ENCODE assay signal across 30 cellular contexts in the genomic region with DNA sequence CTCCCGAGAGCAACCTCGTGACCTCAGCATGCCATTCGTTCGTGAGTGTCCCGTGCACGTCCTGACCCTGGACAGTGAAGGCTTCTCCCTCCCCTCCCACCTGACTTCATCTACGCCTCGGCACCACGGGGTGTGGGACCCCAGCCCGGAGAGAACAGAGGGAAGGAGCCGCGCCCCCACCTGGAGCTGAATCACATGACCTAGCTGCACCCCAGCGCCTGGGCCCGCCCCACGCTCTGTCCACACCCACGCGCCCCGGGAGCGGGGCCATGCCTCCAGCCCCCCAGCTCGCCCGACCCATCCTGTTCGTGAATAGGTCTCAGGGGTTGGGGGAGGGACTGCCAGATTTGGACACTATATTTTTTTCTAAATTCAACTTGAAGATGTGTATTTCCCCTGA. TPM values are rescaled to one million over a fixed set of nuclear protein-coding genes. Genes with fewer than 3 reads are reported as not detected.
"Had no signal": no experiment of that assay in that cellular context is flagged by ENCODE, and none has a peak within 500 bp of the region (broad histone marks: within the 10 kb centered on the region; RNA-seq: fewer than 3 reads in every experiment).

No MANE protein-coding gene starts in this region.

- H3K27me3 Mint-ChIP-seq: activated CD4-positive, alpha-beta memory T cell treated with anti-CD3 and anti-CD28 coated beads, Interleukin-2, amount 10 ng/mL, durations not matched to agents 7 days and 5 days; activated CD4-positive, alpha-beta T cell treated with anti-CD3 and anti-CD28 coated beads, Interleukin-2, amount 10 ng/mL, durations not matched to agents 7 days and 5 days; activated naive CD4-positive, alpha-beta T cell treated with anti-CD3 and anti-CD28 coated beads, Interleukin-2, amount 50 U/mL, for 24 hours; activated naive CD8-positive, alpha-beta T cell treated with anti-CD3 and anti-CD28 coated beads, Interleukin-2, amount 50 U/mL, for 24 hours; activated T-cell treated with anti-CD3 and anti-CD28 coated beads, Interleukin-2, amount 50 U/mL, for 24 hours had no signal

- H3K9me3 ChIP-seq: breast epithelium, esophagus muscularis mucosa, heart left ventricle, right atrium auricular region, stomach, thyroid gland, upper lobe of right lung had no signal

- H3K27me3 ChIP-seq: breast epithelium, esophagus muscularis mucosa, foreskin keratinocyte, heart left ventricle, right atrium auricular region, stomach, thyroid gland, upper lobe of right lung had no signal

- H3K4me3 Mint-ChIP-seq: activated CD4-positive, alpha-beta memory T cell treated with anti-CD3 and anti-CD28 coated beads, Interleukin-2, amount 10 ng/mL, durations not matched to agents 7 days and 5 days; activated CD4-positive, alpha-beta T cell treated with anti-CD3 and anti-CD28 coated beads, Interleukin-2, amount 10 ng/mL, durations not matched to agents 7 days and 5 days; activated naive CD4-positive, alpha-beta T cell treated with anti-CD3 and anti-CD28 coated beads, Interleukin-2, amount 50 U/mL, for 24 hours; activated naive CD8-positive, alpha-beta T cell treated with anti-CD3 and anti-CD28 coated beads, Interleukin-2, amount 50 U/mL, for 24 hours; activated T-cell treated with anti-CD3 and anti-CD28 coated beads, Interleukin-2, amount 50 U/mL, for 24 hours; dendritic cell treated with granulocyte-macrophage colony-stimulating factor and Interleukin-4, amounts not matched to agents 40 ng/mL and 50 ng/mL, for 4 days; endodermal cell; T-helper 1 cell treated with Interleukin-12 subunit alpha and Interleukin-12 subunit beta and Interleukin-4 antibody, amounts not matched to agents 30 μg/mL and 1 μg/mL, for 36 hours had no signal

- H3K9me3 Mint-ChIP-seq: activated CD4-positive, alpha-beta memory T cell treated with anti-CD3 and anti-CD28 coated beads, Interleukin-2, amount 10 ng/mL, durations not matched to agents 7 days and 5 days; activated CD4-positive, alpha-beta T cell treated with anti-CD3 and anti-CD28 coated beads, Interleukin-2, amount 10 ng/mL, durations not matched to agents 7 days and 5 days; activated naive CD4-positive, alpha-beta T cell treated with anti-CD3 and anti-CD28 coated beads, Interleukin-2, amount 50 U/mL, for 24 hours; activated naive CD8-positive, alpha-beta T cell treated with anti-CD3 and anti-CD28 coated beads, Interleukin-2, amount 50 U/mL, for 24 hours; activated T-cell treated with anti-CD3 and anti-CD28 coated beads, Interleukin-2, amount 50 U/mL, for 24 hours; dendritic cell treated with granulocyte-macrophage colony-stimulating factor and Interleukin-4, amounts not matched to agents 40 ng/mL and 50 ng/mL, for 4 days; endodermal cell; T-helper 1 cell treated with Interleukin-12 subunit alpha and Interleukin-12 subunit beta and Interleukin-4 antibody, amounts not matched to agents 30 μg/mL and 1 μg/mL, for 36 hours had no signal

- H3K4me3 ChIP-seq: breast epithelium, esophagus muscularis mucosa, heart left ventricle, lung, right atrium auricular region, stomach, thyroid gland, upper lobe of right lung had no signal

- H3K36me3 Mint-ChIP-seq: activated naive CD4-positive, alpha-beta T cell treated with anti-CD3 and anti-CD28 coated beads, Interleukin-2, amount 50 U/mL, for 24 hours had no signal

- H3K4me1 Mint-ChIP-seq: activated CD4-positive, alpha-beta memory T cell treated with anti-CD3 and anti-CD28 coated beads, Interleukin-2, amount 10 ng/mL, durations not matched to agents 7 days and 5 days; activated CD4-positive, alpha-beta T cell treated with anti-CD3 and anti-CD28 coated beads, Interleukin-2, amount 10 ng/mL, durations not matched to agents 7 days and 5 days; activated naive CD4-positive, alpha-beta T cell treated with anti-CD3 and anti-CD28 coated beads, Interleukin-2, amount 50 U/mL, for 24 hours; activated naive CD8-positive, alpha-beta T cell treated with anti-CD3 and anti-CD28 coated beads, Interleukin-2, amount 50 U/mL, for 24 hours; endodermal cell had no signal

- ATAC-seq: activated naive CD8-positive, alpha-beta T cell treated with anti-CD3 and anti-CD28 coated beads, Interleukin-2, amount 50 U/mL, for 24 hours; foreskin keratinocyte; left lobe of liver; upper lobe of right lung had no signal

- H3K4me1 ChIP-seq: breast epithelium, foreskin keratinocyte, heart left ventricle, right atrium auricular region, stomach, thyroid gland, upper lobe of right lung had no signal

- H3K27ac ChIP-seq: breast epithelium, esophagus muscularis mucosa, foreskin keratinocyte, heart left ventricle, right atrium auricular region, stomach, thyroid gland, upper lobe of right lung had no signal

- H3K36me3 ChIP-seq: breast epithelium, thyroid gland had no signal

- H3K27ac Mint-ChIP-seq: activated CD4-positive, alpha-beta memory T cell treated with anti-CD3 and anti-CD28 coated beads, Interleukin-2, amount 10 ng/mL, durations not matched to agents 7 days and 5 days; activated CD4-positive, alpha-beta T cell treated with anti-CD3 and anti-CD28 coated beads, Interleukin-2, amount 10 ng/mL, durations not matched to agents 7 days and 5 days; activated naive CD4-positive, alpha-beta T cell treated with anti-CD3 and anti-CD28 coated beads, Interleukin-2, amount 50 U/mL, for 24 hours; activated naive CD8-positive, alpha-beta T cell treated with anti-CD3 and anti-CD28 coated beads, Interleukin-2, amount 50 U/mL, for 24 hours; activated T-cell treated with anti-CD3 and anti-CD28 coated beads, Interleukin-2, amount 50 U/mL, for 24 hours; dendritic cell treated with granulocyte-macrophage colony-stimulating factor and Interleukin-4, amounts not matched to agents 40 ng/mL and 50 ng/mL, for 4 days; endodermal cell; T-helper 1 cell treated with Interleukin-12 subunit alpha and Interleukin-12 subunit beta and Interleukin-4 antibody, amounts not matched to agents 30 μg/mL and 1 μg/mL, for 36 hours had no signal

- DNase-seq: activated CD4-positive, alpha-beta memory T cell treated with anti-CD3 and anti-CD28 coated beads, Interleukin-2, amount 10 ng/mL, durations not matched to agents 7 days and 5 days; activated CD4-positive, alpha-beta T cell treated with anti-CD3 and anti-CD28 coated beads for 1 hour; activated CD4-positive, alpha-beta T cell treated with anti-CD3 and anti-CD28 coated beads, Interleukin-2, amount 10 ng/mL, durations not matched to agents 7 days and 5 days; activated CD8-positive, alpha-beta memory T cell treated with anti-CD3 and anti-CD28 coated beads, Interleukin-2, amount 50 U/mL, for 48 hours; activated gamma-delta T cell; activated naive CD8-positive, alpha-beta T cell treated with anti-CD3 and anti-CD28 coated beads, Interleukin-2, amount 50 U/mL, for 24 hours; activated T-cell treated with anti-CD3 and anti-CD28 coated beads, Interleukin-2, amount 50 U/mL, for 24 hours; amygdala; central memory CD4-positive, alpha-beta T cell; endodermal cell; foreskin keratinocyte; heart left ventricle; kidney glomerular epithelial cell; nucleus accumbens; stimulated activated CD4-positive, alpha-beta T cell treated with anti-CD3 and anti-CD28 coated beads, Interleukin-2, amount 100 ng/mL, for 48 hours; stomach; SW 1271; T1000; thyroid gland; upper lobe of right lung had no signal

RNA-seq across cellular contexts. Expression of a gene that starts 38.3 kb away (rescaled TPM):
- total RNA-seq: activated CD4-positive, alpha-beta memory T cell treated with anti-CD3 and anti-CD28 coated beads, Interleukin-2, amount 10 ng/mL, durations not matched to agents 7 days and 5 days; activated CD4-positive, alpha-beta T cell treated with anti-CD3 and anti-CD28 coated beads, Interleukin-2, amount 10 ng/mL, durations not matched to agents 7 days and 5 days; endodermal cell; esophagus muscularis mucosa; foreskin keratinocyte; lung; pulmonary artery endothelial cell; right atrium auricular region; stomach; upper lobe of right lung had no signal
- polyA plus RNA-seq: foreskin keratinocyte, neural cell had no signal
